ENCODE assay signal across 8 cellular contexts in genomic region chr1:7902478-7903084, GRCh38. TPM values are rescaled to one million over a fixed set of nuclear protein-coding genes. Genes with fewer than 3 reads are reported as not detected.
DNase-seq lines count a peak whose midpoint lies in the region; ATAC-seq and TF ChIP-seq lines count a peak whose summit lies in the region.

No MANE protein-coding gene starts in this region.

- DNase-seq in activated gamma-delta T cell treated with Interleukin-2 at 50 U/mL for 16 hours (peak; percentile 50), activated gamma-delta T cell (lab: John Stamatoyannopoulos, UW) (no peak), NCI-H2171 (lab: John Stamatoyannopoulos, UW) (peak; percentile 85), breast epithelium (ENCODE audit: low spot score in 2 of 2) (peak in 1 of 2 donors; percentile 55), inferior parietal cortex (ENCODE audit: extremely low spot score) (peak; percentile 78)
- peak; percentile 31 to 79 (median 50) for DNase-seq in stimulated activated CD4-positive, alpha-beta T cell treated with anti-CD3 and anti-CD28 coated beads, Interleukin-12 subunit alpha, Interleukin-12 subunit beta, amount 100 ng/mL, for 48 hours (ENCODE audit: low read depth in 2 of 3, low spot score in 1 of 3)

- H3K27ac ChIP-seq in VCaP (no peak overlapping the region), breast epithelium (no peak overlapping the region)

- H3K4me1 ChIP-seq in breast epithelium: no peaks in the 10 kb centered on the region

- TF ChIP-seq CTCF in VCaP (conservative IDR thresholded peaks at IDR 0.05): peak; percentile 90
- TF ChIP-seq CTCF in breast epithelium (IDR thresholded peaks at IDR 0.05): peak; percentile 29 to 55 (median 41)

- H3K27me3 ChIP-seq in breast epithelium: no peaks in the 10 kb centered on the region

- no peaks in the 10 kb centered on the region for H3K36me3 ChIP-seq in breast epithelium

- intact Hi-C loops in breast epithelium (cut with DNase I; ENCODE audit: low total_unique reads): no loop called here

- peak overlapping the region in 1 of 3 donors; percentile 16 for H3K4me3 ChIP-seq in breast epithelium

- no peaks in the 10 kb centered on the region for H3K9me3 ChIP-seq in breast epithelium

- ATAC-seq in GM21515 (IDR thresholded peaks at IDR 0.05; ENCODE audit: unreplicated experiment): no peak

- TF ChIP-seq POLR2A in breast epithelium (IDR thresholded peaks at IDR 0.05): no peak

RNA-seq across cellular contexts. Expression of gene TNFRSF9, which starts 38.1 kb away (rescaled TPM):
- under 1 TPM in 1 of 3 donors, not detected in 2; 0.59 TPM for total RNA-seq in breast epithelium

RNA-seq across cellular contexts. Expression of gene UTS2, which starts 49.7 kb away (rescaled TPM):
- 1 to 10 TPM in 1 of 3 donors, not detected in 2; 1.6 TPM for total RNA-seq in breast epithelium

RNA-seq across cellular contexts. Expression of gene PARK7, which starts 58.9 kb away (rescaled TPM):
- total RNA-seq in breast epithelium: 100 to 1,000 TPM; 205 to 227 (median 213) TPM
